In genomic region chr1:242017580-242018233, GRCh38 we compare ENCODE assay signal across 2 cellular contexts.
TF ChIP-seq lines count a peak whose summit lies in the region.

No MANE protein-coding gene starts in this region.

TF ChIP-seq in IMR-90, 13 proteins besides CTCF, POLR2A, EP300 and RAD21:
- TF ChIP-seq USF2 (IDR thresholded peaks at IDR 0.05; ENCODE audit: low read depth, low read length) (no peak), BHLHE40 (IDR thresholded peaks at IDR 0.05; ENCODE audit: low read depth, low read length) (no peak), CEBPB (IDR thresholded peaks at IDR 0.05; ENCODE audit: low read depth, low read length) (no peak), CHD1 (IDR thresholded peaks at IDR 0.05; ENCODE audit: low read depth, low read length) (no peak), RCOR1 (IDR thresholded peaks at IDR 0.05; ENCODE audit: insufficient replicate concordance, low read length) (no peak), ELK1 (IDR thresholded peaks at IDR 0.05; ENCODE audit: borderline replicate concordance, low read depth, low read length) (no peak), SMC3 (IDR thresholded peaks at IDR 0.05; ENCODE audit: low read depth, low read length) (peak; percentile 29; the same call in 1 of the 2 replicates), MAZ (IDR thresholded peaks at IDR 0.05; ENCODE audit: borderline replicate concordance, low read depth, low read length) (no peak), NFE2L2 (IDR thresholded peaks at IDR 0.05; ENCODE audit: low read depth, low read length) (no peak), MAFK (IDR thresholded peaks at IDR 0.05; ENCODE audit: low read depth, low read length) (peak; percentile 46; the same call in 1 of the 2 replicates), FOS (IDR thresholded peaks at IDR 0.05; ENCODE audit: low read depth, low read length) (no peak)

TF ChIP-seq in K562, 482 proteins besides CTCF, POLR2A, EP300 and RAD21 (continues in another document):
- no peak for TF ChIP-seq DDX20 (tag; IDR thresholded peaks at IDR 0.05; ENCODE audit: low read depth)
- TF ChIP-seq HNRNPLL (IDR thresholded peaks at IDR 0.05; ENCODE audit: low read depth, low read length, poor library complexity, severe bottlenecking) = peak; percentile 52
- no peak for TF ChIP-seq JUN (IDR thresholded peaks at IDR 0.05; ENCODE audit: borderline replicate concordance, low read depth, low read length)
- TF ChIP-seq JUN (CRISPR knock-in tag; IDR thresholded peaks at IDR 0.05; ENCODE audit: borderline replicate concordance) = no peak
- TF ChIP-seq ETS2 (tag; IDR thresholded peaks at IDR 0.05; ENCODE audit: borderline replicate concordance, poor library complexity, severe bottlenecking) = no peak
- no peak for TF ChIP-seq ARHGAP35 (IDR thresholded peaks at IDR 0.05; ENCODE audit: partially characterized antibody)
- no peak for TF ChIP-seq ZNF41 (CRISPR knock-in tag; conservative IDR thresholded peaks at IDR 0.05)
- no peak for TF ChIP-seq NFIX (CRISPR knock-in tag; IDR thresholded peaks at IDR 0.05; ENCODE audit: low read depth)
- TF ChIP-seq THAP7 (CRISPR knock-in tag; IDR thresholded peaks at IDR 0.05) = no peak
- TF ChIP-seq RNF2 (IDR thresholded peaks at IDR 0.05) = no peak
- TF ChIP-seq NR2C2 (CRISPR knock-in tag; IDR thresholded peaks at IDR 0.05) = no peak
- no peak for TF ChIP-seq NR2C2 (tag; IDR thresholded peaks at IDR 0.05)
- no peak for TF ChIP-seq SLC30A9 (CRISPR knock-in tag; IDR thresholded peaks at IDR 0.05)
- 0 out of 4 replicates have a peak, but pooled peaks of 1 of the 2 experiments have one; percentile 47 for TF ChIP-seq ZNF318 (IDR thresholded peaks at IDR 0.05; ENCODE audit: borderline replicate concordance in 1 of 2, low read depth in 1 of 2)
- no peak for TF ChIP-seq DLX4 (CRISPR knock-in tag; IDR thresholded peaks at IDR 0.05)
- TF ChIP-seq ZNF384 (IDR thresholded peaks at IDR 0.05; ENCODE audit: low read depth, low read length) = no peak
- TF ChIP-seq ZNF780A (CRISPR knock-in tag; IDR thresholded peaks at IDR 0.05) = no peak
- peak; percentile 34 for TF ChIP-seq HDAC3 (IDR thresholded peaks at IDR 0.05; ENCODE audit: borderline replicate concordance, partially characterized antibody)
- TF ChIP-seq IRF2 (CRISPR knock-in tag; IDR thresholded peaks at IDR 0.05) = no peak
- no peak for TF ChIP-seq HLTF (IDR thresholded peaks at IDR 0.05)
- no peak for TF ChIP-seq PPARD (CRISPR knock-in tag; IDR thresholded peaks at IDR 0.05)
- no peak for TF ChIP-seq CUX1 (CRISPR knock-in tag; IDR thresholded peaks at IDR 0.05)
- TF ChIP-seq MAFK (IDR thresholded peaks at IDR 0.05; ENCODE audit: low read length) = peak; percentile 57
- TF ChIP-seq BRD4 (IDR thresholded peaks at IDR 0.05) = no peak
- 0 out of 2 replicates have a peak, but pooled peaks have one; percentile 20 for TF ChIP-seq FOXM1 (IDR thresholded peaks at IDR 0.05; ENCODE audit: low read depth)
- TF ChIP-seq FOXM1 (CRISPR knock-in tag; IDR thresholded peaks at IDR 0.05; ENCODE audit: low read depth) = no peak
- no peak for TF ChIP-seq TCF3 (CRISPR knock-in tag; IDR thresholded peaks at IDR 0.05)
- TF ChIP-seq TRIM25 (IDR thresholded peaks at IDR 0.05; ENCODE audit: borderline replicate concordance) = no peak
- no peak for TF ChIP-seq NR2F6 (CRISPR knock-in tag; IDR thresholded peaks at IDR 0.05)
- TF ChIP-seq XRCC3 (IDR thresholded peaks at IDR 0.05) = no peak
- no peak for TF ChIP-seq YBX1 (IDR thresholded peaks at IDR 0.05)
- no peak for TF ChIP-seq CBX8 (IDR thresholded peaks at IDR 0.05; ENCODE audit: borderline replicate concordance, extremely low read depth, low read depth, low read length, poor library complexity, severe bottlenecking)
- no peak for TF ChIP-seq TRIM24 (IDR thresholded peaks at IDR 0.05)
- no peak for TF ChIP-seq FOXJ2 (tag; IDR thresholded peaks at IDR 0.05)
- 0 out of 2 replicates have a peak, but pooled peaks have one; percentile 56 for TF ChIP-seq CC2D1A (IDR thresholded peaks at IDR 0.05)
- no peak for TF ChIP-seq HMGXB4 (CRISPR knock-in tag; IDR thresholded peaks at IDR 0.05)
- TF ChIP-seq GABPA (tag; conservative IDR thresholded peaks at IDR 0.05; ENCODE audit: low read depth) = no peak
- peak; percentile 75 for TF ChIP-seq C11orf30 (IDR thresholded peaks at IDR 0.05; ENCODE audit: low read depth)
- TF ChIP-seq ZNF133 (CRISPR knock-in tag; IDR thresholded peaks at IDR 0.05) = no peak
- TF ChIP-seq ZC3H4 (CRISPR knock-in tag; IDR thresholded peaks at IDR 0.05; ENCODE audit: borderline replicate concordance) = no peak
- TF ChIP-seq TFAP4 (CRISPR knock-in tag; IDR thresholded peaks at IDR 0.05; ENCODE audit: borderline replicate concordance) = no peak
- TF ChIP-seq MCM5 (IDR thresholded peaks at IDR 0.05; ENCODE audit: low read depth) = no peak
- TF ChIP-seq RBBP5 (IDR thresholded peaks at IDR 0.05; ENCODE audit: borderline replicate concordance, insufficient read depth, low read length, poor library complexity, severe bottlenecking) = no peak
- no peak for TF ChIP-seq ETV1 (tag; conservative IDR thresholded peaks at IDR 0.05; ENCODE audit: low read depth)
